ENCODE assay signal across 11 cellular contexts in the genomic region with DNA sequence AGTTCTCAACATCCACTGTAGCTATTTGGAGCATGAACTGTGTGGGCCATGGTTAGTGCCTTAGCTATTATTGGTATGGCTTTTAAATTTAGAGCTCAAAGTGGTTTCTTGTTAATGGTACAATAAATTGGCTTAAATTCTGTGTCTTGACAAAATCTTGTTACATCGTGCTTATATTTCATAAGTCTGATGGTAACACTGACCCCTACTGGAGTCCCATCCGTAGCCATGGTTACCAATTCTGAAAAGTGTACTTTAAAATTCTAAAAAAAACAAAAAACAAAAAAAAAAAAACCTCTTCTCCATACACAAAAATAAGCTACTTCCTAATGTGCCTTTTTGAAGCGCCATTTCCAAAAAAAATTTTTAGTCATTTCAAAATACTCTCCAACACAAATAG. TPM values are rescaled to one million over a fixed set of nuclear protein-coding genes. Genes with fewer than 3 reads are reported as not detected.
A peak's percentile ranks its signal among the peaks of the same experiment; 100 is the strongest.
DNase-seq lines count a peak whose midpoint lies in the region; ATAC-seq, FAIRE-seq and TF ChIP-seq lines count a peak whose summit lies in the region.
"Had no signal": no experiment of that assay in that cellular context is flagged by ENCODE, and none has a peak within 500 bp of the region (broad histone marks: within the 10 kb centered on the region; RNA-seq: fewer than 3 reads in every experiment).

No MANE protein-coding gene starts in this region.

- H4K20me1 ChIP-seq in OCI-LY7 (ENCODE audit: insufficient read depth, low read length): no peaks in the 10 kb centered on the region

- no peak for TF ChIP-seq POLR2A in esophagus muscularis mucosa (IDR thresholded peaks at IDR 0.05; ENCODE audit: low read depth)

- TF ChIP-seq EP300 in esophagus muscularis mucosa (IDR thresholded peaks at IDR 0.05): no peak

- H3K4me3 ChIP-seq in OCI-LY7 (ENCODE audit: low read depth, low read length, poor library complexity, severe bottlenecking): no peak overlapping the region
- no peak overlapping the region for H3K4me3 ChIP-seq in esophagus muscularis mucosa

- H3K9me3 ChIP-seq in OCI-LY7 (ENCODE audit: low read length) (peaks cover 11% of the 10 kb centered on the region; the same call in 1 of the 2 replicates), esophagus muscularis mucosa (peaks cover 0 to 4% (median 1%) of the 10 kb centered on the region in 4 donors)

- H3K27ac ChIP-seq in 22Rv1: no peak overlapping the region
- H3K27ac ChIP-seq in OCI-LY7 (ENCODE audit: low read depth, low read length, poor library complexity, severe bottlenecking): no peak overlapping the region
- H3K27ac ChIP-seq in esophagus muscularis mucosa (replicated peaks in 1 of 4): no peak overlapping the region

- intact Hi-C loops in OCI-LY7 (cut with micrococcal nuclease; ENCODE audit: unreplicated experiment) (no loop called here), esophagus muscularis mucosa (cut with DNase I) (loop anchor here (10.0 kb wide), 1 partner anchor 1071 kb away; no protein-coding TSS in a partner anchor)

- BruUV-seq in OCI-LY7 (replicated peaks; lab: Mats Ljungman, UMichigan): no TSS peak

- DNase-seq in ELR (ENCODE audit: low read depth): peak; percentile 72
- DNase-seq in OCI-LY7 (ENCODE audit: low spot score): peak; percentile 29
- no peak for DNase-seq in esophagus muscularis mucosa (ENCODE audit: extremely low spot score)
- no peak for DNase-seq in cerebellar cortex (ENCODE audit: low spot score)
- no peak for DNase-seq in GM19239 (ENCODE audit: insufficient read length, low spot score)
- DNase-seq: activated T-cell treated with anti-CD3 and anti-CD28 coated beads, Interleukin-2, amount 50 U/mL, for 4 hours; Calu3 had no signal

- no peak for FAIRE-seq in GM19239 (lab: Jason Lieb, UNC)

- POLR2A ChIA-PET in OCI-LY7 (lab: Charles Lee): interaction anchor here (0.6 to 1.6 kb wide), 7 partner anchors 10 to 337 kb away, joined by 3 to 5 read pairs (median 3); no protein-coding TSS in a partner anchor

- no peak overlapping the region for H3K4me2 ChIP-seq in OCI-LY7 (ENCODE audit: low read length)

- peak; percentile 57 for TF ChIP-seq CTCF in 22Rv1 (IDR thresholded peaks at IDR 0.05)
- TF ChIP-seq CTCF in OCI-LY7 (conservative IDR thresholded peaks at IDR 0.05; ENCODE audit: low read length): peak; percentile 71
- peak in 2 of 3 experiments; percentile 9 to 15 for TF ChIP-seq CTCF in esophagus muscularis mucosa (IDR thresholded peaks at IDR 0.05)

- CTCF ChIA-PET in OCI-LY7 (lab: Charles Lee; ENCODE audit: unreplicated experiment): no interaction called here

- H3K4me1 ChIP-seq in OCI-LY7 (ENCODE audit: insufficient read depth, low read length, poor library complexity, severe bottlenecking) (no peaks in the 10 kb centered on the region), esophagus muscularis mucosa (no peaks in the 10 kb centered on the region)

- no peak for ATAC-seq in GM19035 (IDR thresholded peaks at IDR 0.05; ENCODE audit: unreplicated experiment)
- ATAC-seq in GM19455 (IDR thresholded peaks at IDR 0.05; ENCODE audit: unreplicated experiment): no peak
- ATAC-seq: activated T-cell treated with anti-CD3 and anti-CD28 coated beads, Interleukin-2, amount 50 U/mL, for 4 hours had no signal

- H3K27me3 ChIP-seq in esophagus muscularis mucosa: peaks cover 0 to 30% (median 0%) of the 10 kb centered on the region in 4 donors

- no peaks in the 10 kb centered on the region for H3K79me2 ChIP-seq in OCI-LY7 (ENCODE audit: insufficient read depth, low read depth, low read length)

- no peaks in the 10 kb centered on the region for H3K9me2 ChIP-seq in OCI-LY7 (ENCODE audit: insufficient read depth, low read length)

- 27% methylated on average over 3 of the region's 3 CpGs for WGBS in esophagus muscularis mucosa

- H3K36me3 ChIP-seq in OCI-LY7 (ENCODE audit: insufficient read depth, low read length) (no peaks in the 10 kb centered on the region), esophagus muscularis mucosa (no peaks in the 10 kb centered on the region)

- no peak overlapping the region for H2AFZ ChIP-seq in OCI-LY7 (ENCODE audit: low read length)

RNA-seq across cellular contexts. Expression of a gene that starts 6.4 kb away (rescaled TPM):
- total RNA-seq in OCI-LY7 (2014; rRNA removed; shearing (Covaris generic)): 32.8 and 34.3 TPM in 2 replicates
- 50.4 and 51.9 TPM in 2 replicates for total RNA-seq in OCI-LY7 (2022)
- total RNA-seq in esophagus muscularis mucosa: 10 to 100 TPM; 21.6 to 31.8 (median 25.7) TPM

RNA-seq across cellular contexts. Expression of a gene that starts 7.6 kb away (rescaled TPM):
- not detected in 2 replicates for total RNA-seq in OCI-LY7 (2014; rRNA removed; shearing (Covaris generic))
- total RNA-seq in OCI-LY7 (2022) (0.10 TPM in 1 of 2 replicates, not detected in the other), esophagus muscularis mucosa (1 to 10 TPM in 1 of 4 donors, under 1 TPM in 3; 0.33 to 1.7 (median 0.40) TPM)
- total RNA-seq: activated T-cell treated with anti-CD3 and anti-CD28 coated beads, Interleukin-2, amount 50 U/mL, for 4 hours; T-helper 1 cell treated with Interleukin-12 subunit alpha and Interleukin-12 subunit beta and Interleukin-4 antibody, amounts not matched to agents 30 ng/mL and 1 ng/mL, for 36 hours had no signal

RNA-seq across cellular contexts. Expression of a gene that starts 55.5 kb away (rescaled TPM):
- not detected in 2 replicates for total RNA-seq in OCI-LY7 (2014; rRNA removed; shearing (Covaris generic))
- total RNA-seq in OCI-LY7 (2022): not detected in 2 replicates
- under 1 TPM in 1 of 4 donors, not detected in 3; 0.83 TPM for total RNA-seq in esophagus muscularis mucosa
- total RNA-seq: activated T-cell treated with anti-CD3 and anti-CD28 coated beads, Interleukin-2, amount 50 U/mL, for 4 hours; T-helper 1 cell treated with Interleukin-12 subunit alpha and Interleukin-12 subunit beta and Interleukin-4 antibody, amounts not matched to agents 30 ng/mL and 1 ng/mL, for 36 hours had no signal

Comparison
In these comparisons a context has a peak if more than half of its experiments do, and no peak if none do; other contexts are left out.
1. CTCF ChIP-seq: peak in every context shown above with its lines; median percentile 71 in OCI-LY7; 57 in 22Rv1; 12 in esophagus muscularis mucosa.
2. DNase-seq: peak in ELR (single experiment) and OCI-LY7 (single experiment); none in esophagus muscularis mucosa (single experiment), cerebellar cortex (single experiment) and GM19239 (single experiment).